In genomic region chr9:116653580-116654355, GRCh38 we compare ENCODE assay signal across 20 cellular contexts. TPM values are rescaled to one million over a fixed set of nuclear protein-coding genes. Genes with fewer than 3 reads are reported as not detected.
A peak's percentile ranks its signal among the peaks of the same experiment; 100 is the strongest.
DNase-seq lines count a peak whose midpoint lies in the region; ATAC-seq and TF ChIP-seq lines count a peak whose summit lies in the region.
"Had no signal": no experiment of that assay in that cellular context is flagged by ENCODE, and none has a peak within 500 bp of the region (broad histone marks: within the 10 kb centered on the region; RNA-seq: fewer than 3 reads in every experiment).

No MANE protein-coding gene starts in this region.

- H3K36me3 ChIP-seq in uterus = no peaks in the 10 kb centered on the region
- H3K36me3 ChIP-seq: left lung had no signal

- TF ChIP-seq CTCF in uterus (IDR thresholded peaks at IDR 0.05) = no peak

- DNase-seq in NCI-H1417 (lab: John Stamatoyannopoulos, UW) = peak in 2 of 3 experiments; percentile 8 to 52
- no peak for DNase-seq in NCI-H1417 treated with DMSO at 0.1 percent for 48 hours (lab: John Stamatoyannopoulos, UW)
- peak; percentile 21 for DNase-seq in astrocyte of the hippocampus (ENCODE audit: low read depth, low spot score)
- DNase-seq in globus pallidus (ENCODE audit: low spot score) = peak; percentile 46
- peak; percentile 59 for DNase-seq in pons (ENCODE audit: low spot score)
- DNase-seq in uterus = no peak
- DNase-seq in NCI-H446 (lab: John Stamatoyannopoulos, UW) = no peak
- no peak for DNase-seq in natural killer cell treated with Interleukin-12 subunit alpha and Interleukin-12 subunit beta and Interleukin-15 and Interleukin-18, amount 100 ng/mL, for 72 hours (ENCODE audit: low spot score)
- DNase-seq: activated CD4-positive, alpha-beta T cell treated with anti-CD3 and anti-CD28 coated beads for 48 hours; activated naive CD8-positive, alpha-beta T cell treated with anti-CD3 and anti-CD28 coated beads for 36 hours; AML-193; left lung; NCI-H1092; NCI-H2081 treated with DMSO at 0.1 percent for 48 hours; SIG-M5; T-helper 1 cell had no signal

- H3K36me3 Mint-ChIP-seq in natural killer cell treated with Interleukin-12 subunit alpha and Interleukin-12 subunit beta and Interleukin-15 and Interleukin-18, amount 100 ng/mL, for 72 hours = no peaks in the 10 kb centered on the region

- peak overlapping the region in 1 of 2 donors; percentile 19 for H3K27ac ChIP-seq in uterus
- H3K27ac ChIP-seq: 22Rv1, KMS-11, left lung had no signal

- H3K4me3 Mint-ChIP-seq in natural killer cell treated with Interleukin-12 subunit alpha and Interleukin-12 subunit beta and Interleukin-15 and Interleukin-18, amount 100 ng/mL, for 72 hours = no peak overlapping the region
- H3K4me3 Mint-ChIP-seq: activated naive CD8-positive, alpha-beta T cell treated with anti-CD3 and anti-CD28 coated beads for 36 hours; activated T-helper 17 cell treated with anti-CD3 and anti-CD28 coated beads, Interleukin-2, amount 50 U/mL, for 72 hours; dendritic cell treated with granulocyte-macrophage colony-stimulating factor and Interleukin-4, amounts not matched to agents 40 ng/mL and 50 ng/mL, for 4 days had no signal

- no peaks in the 10 kb centered on the region for H3K9me3 ChIP-seq in uterus
- H3K9me3 ChIP-seq: left lung had no signal

- intact Hi-C loops in uterus (cut with DNase I; ENCODE audit: low total_unique reads) = no loop called here

- no peak for TF ChIP-seq POLR2A in uterus (IDR thresholded peaks at IDR 0.05)

- no peaks in the 10 kb centered on the region for H3K4me1 Mint-ChIP-seq in natural killer cell treated with Interleukin-12 subunit alpha and Interleukin-12 subunit beta and Interleukin-15 and Interleukin-18, amount 100 ng/mL, for 72 hours (ENCODE audit: low read depth in 2 of 2)
- H3K4me1 Mint-ChIP-seq: activated naive CD8-positive, alpha-beta T cell treated with anti-CD3 and anti-CD28 coated beads for 36 hours; activated T-helper 17 cell treated with anti-CD3 and anti-CD28 coated beads, Interleukin-2, amount 50 U/mL, for 72 hours had no signal

- H3K9me3 Mint-ChIP-seq in natural killer cell treated with Interleukin-12 subunit alpha and Interleukin-12 subunit beta and Interleukin-15 and Interleukin-18, amount 100 ng/mL, for 72 hours = no peaks in the 10 kb centered on the region
- H3K9me3 Mint-ChIP-seq: activated naive CD8-positive, alpha-beta T cell treated with anti-CD3 and anti-CD28 coated beads for 36 hours; activated T-helper 17 cell treated with anti-CD3 and anti-CD28 coated beads, Interleukin-2, amount 50 U/mL, for 72 hours; dendritic cell treated with granulocyte-macrophage colony-stimulating factor and Interleukin-4, amounts not matched to agents 40 ng/mL and 50 ng/mL, for 4 days had no signal

- ATAC-seq in natural killer cell treated with Interleukin-12 subunit alpha and Interleukin-12 subunit beta and Interleukin-15 and Interleukin-18, amount 100 ng/mL, for 72 hours = no peak
- ATAC-seq: activated T-helper 17 cell treated with anti-CD3 and anti-CD28 coated beads, Interleukin-2, amount 50 U/mL, for 72 hours; left lung had no signal

- H3K4me3 ChIP-seq in uterus = no peak overlapping the region
- H3K4me3 ChIP-seq: left lung had no signal

- H3K27me3 Mint-ChIP-seq in natural killer cell treated with Interleukin-12 subunit alpha and Interleukin-12 subunit beta and Interleukin-15 and Interleukin-18, amount 100 ng/mL, for 72 hours = no peaks in the 10 kb centered on the region
- H3K27me3 Mint-ChIP-seq: activated naive CD8-positive, alpha-beta T cell treated with anti-CD3 and anti-CD28 coated beads for 36 hours; activated T-helper 17 cell treated with anti-CD3 and anti-CD28 coated beads, Interleukin-2, amount 50 U/mL, for 72 hours; dendritic cell treated with granulocyte-macrophage colony-stimulating factor and Interleukin-4, amounts not matched to agents 40 ng/mL and 50 ng/mL, for 4 days had no signal

- no peaks in the 10 kb centered on the region for H3K27me3 ChIP-seq in uterus
- H3K27me3 ChIP-seq: left lung had no signal

- peaks cover 0 to 3% of the 10 kb centered on the region in 2 donors for H3K4me1 ChIP-seq in uterus

- no peak overlapping the region for H3K27ac Mint-ChIP-seq in natural killer cell treated with Interleukin-12 subunit alpha and Interleukin-12 subunit beta and Interleukin-15 and Interleukin-18, amount 100 ng/mL, for 72 hours
- H3K27ac Mint-ChIP-seq: activated naive CD8-positive, alpha-beta T cell treated with anti-CD3 and anti-CD28 coated beads for 36 hours; activated T-helper 17 cell treated with anti-CD3 and anti-CD28 coated beads, Interleukin-2, amount 50 U/mL, for 72 hours; dendritic cell treated with granulocyte-macrophage colony-stimulating factor and Interleukin-4, amounts not matched to agents 40 ng/mL and 50 ng/mL, for 4 days had no signal

RNA-seq across cellular contexts. Expression of gene TRIM32, which starts 33.3 kb away (rescaled TPM):
- 10 to 100 TPM; 13.2 to 36.0 (median 25.3) TPM for total RNA-seq in uterus
- total RNA-seq in natural killer cell treated with Interleukin-12 subunit alpha and Interleukin-12 subunit beta and Interleukin-15 and Interleukin-18, amount 100 ng/mL, for 72 hours = 10 to 100 TPM; 12.2 to 13.6 TPM

Comparison
In these comparisons a context has a peak if more than half of its experiments do, and no peak if none do; other contexts are left out.
1. DNase-seq: peak in NCI-H1417 (2 of 3), astrocyte of the hippocampus (single experiment), globus pallidus (single experiment) and pons (single experiment); none in NCI-H1417 treated with DMSO at 0.1 percent for 48 hours (single experiment), uterus (0 of 2), NCI-H446 (0 of 2) and natural killer cell treated with Interleukin-12 subunit alpha and Interleukin-12 subunit beta and Interleukin-15 and Interleukin-18, amount 100 ng/mL, for 72 hours (single experiment).